Comparison of ENCODE assay signal across 1 cellular context in the genomic region with DNA sequence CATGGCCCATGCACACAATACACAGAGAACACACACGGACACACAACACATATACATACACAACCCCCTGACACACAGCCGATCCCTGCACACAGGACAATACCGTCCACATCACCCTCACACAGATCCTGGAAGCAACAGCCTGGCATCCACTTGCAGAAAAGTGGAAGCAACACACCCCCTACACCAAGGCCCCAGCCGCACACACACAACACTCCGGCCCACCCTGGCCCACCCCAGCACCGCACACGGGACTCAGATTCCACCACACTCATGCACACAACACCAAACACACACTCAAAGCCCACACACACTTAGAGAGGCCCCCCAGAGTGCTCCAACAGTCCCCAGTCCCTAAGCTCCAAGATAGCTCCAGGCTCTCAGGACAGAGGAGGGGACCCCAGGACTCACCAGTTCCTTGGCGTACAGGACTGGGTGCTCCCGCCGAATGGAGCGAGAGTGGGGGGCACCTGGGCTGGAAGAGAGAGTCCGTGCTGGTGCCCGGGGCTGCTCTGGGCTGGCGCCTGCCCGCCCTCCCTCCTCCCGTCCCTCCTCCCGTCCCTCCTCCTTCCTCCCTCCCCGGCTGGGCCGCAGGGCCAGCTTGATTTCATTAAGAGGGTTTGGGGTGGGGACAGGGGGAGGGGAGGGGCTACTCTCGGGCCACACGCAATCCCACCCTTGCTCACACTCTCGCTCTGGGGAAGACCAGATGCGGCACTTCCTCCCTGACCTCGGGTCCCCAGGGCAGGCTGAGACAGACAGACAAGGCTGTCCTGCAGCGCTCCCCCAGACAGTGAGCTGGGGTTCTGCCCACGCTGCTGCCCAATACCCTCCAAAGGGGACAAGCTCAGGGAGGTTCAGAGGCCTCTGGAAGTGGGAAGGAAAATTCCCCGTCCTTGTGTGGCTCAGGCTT.
TF ChIP-seq lines count a peak whose summit lies in the region.

A gene with protein sequence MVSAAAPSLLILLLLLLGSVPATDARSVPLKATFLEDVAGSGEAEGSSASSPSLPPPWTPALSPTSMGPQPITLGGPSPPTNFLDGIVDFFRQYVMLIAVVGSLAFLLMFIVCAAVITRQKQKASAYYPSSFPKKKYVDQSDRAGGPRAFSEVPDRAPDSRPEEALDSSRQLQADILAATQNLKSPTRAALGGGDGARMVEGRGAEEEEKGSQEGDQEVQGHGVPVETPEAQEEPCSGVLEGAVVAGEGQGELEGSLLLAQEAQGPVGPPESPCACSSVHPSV (minus strand): TSS at position 526 of the 913 bp plus-strand sequence. CDS start 5,701 bp downstream, outside the sequence.

TF ChIP-seq in SK-N-SH treated with all-trans-retinoic acid at 6 μM for 48 hours, 23 proteins besides CTCF, POLR2A, EP300 and RAD21 (continued from another document):
- TF ChIP-seq PATZ1 (CRISPR knock-in tag; IDR thresholded peaks at IDR 0.05; ENCODE audit: borderline replicate concordance) = no peak
- TF ChIP-seq ZFP30 (CRISPR knock-in tag; IDR thresholded peaks at IDR 0.05) = no peak
- TF ChIP-seq ZNF70 (CRISPR knock-in tag; IDR thresholded peaks at IDR 0.05) = no peak
- TF ChIP-seq ZC3H10 (CRISPR knock-in tag; IDR thresholded peaks at IDR 0.05) = no peak
- TF ChIP-seq ZNF565 (CRISPR knock-in tag; conservative IDR thresholded peaks at IDR 0.05; ENCODE audit: low read depth) = no peak
- no peak for TF ChIP-seq CREB5 (CRISPR knock-in tag; IDR thresholded peaks at IDR 0.05; ENCODE audit: low read depth)
- TF ChIP-seq, protein P1, sequence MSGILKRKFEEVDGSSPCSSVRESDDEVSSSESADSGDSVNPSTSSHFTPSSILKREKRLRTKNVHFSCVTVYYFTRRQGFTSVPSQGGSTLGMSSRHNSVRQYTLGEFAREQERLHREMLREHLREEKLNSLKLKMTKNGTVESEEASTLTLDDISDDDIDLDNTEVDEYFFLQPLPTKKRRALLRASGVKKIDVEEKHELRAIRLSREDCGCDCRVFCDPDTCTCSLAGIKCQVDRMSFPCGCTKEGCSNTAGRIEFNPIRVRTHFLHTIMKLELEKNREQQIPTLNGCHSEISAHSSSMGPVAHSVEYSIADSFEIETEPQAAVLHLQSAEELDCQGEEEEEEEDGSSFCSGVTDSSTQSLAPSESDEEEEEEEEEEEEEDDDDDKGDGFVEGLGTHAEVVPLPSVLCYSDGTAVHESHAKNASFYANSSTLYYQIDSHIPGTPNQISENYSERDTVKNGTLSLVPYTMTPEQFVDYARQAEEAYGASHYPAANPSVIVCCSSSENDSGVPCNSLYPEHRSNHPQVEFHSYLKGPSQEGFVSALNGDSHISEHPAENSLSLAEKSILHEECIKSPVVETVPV (CRISPR knock-in tag; IDR thresholded peaks at IDR 0.05) = no peak
- TF ChIP-seq SNAI2 (CRISPR knock-in tag; IDR thresholded peaks at IDR 0.05) = no peak
- no peak for TF ChIP-seq TCF4 (CRISPR knock-in tag; IDR thresholded peaks at IDR 0.05; ENCODE audit: borderline replicate concordance)
- no peak for TF ChIP-seq ZFP3 (CRISPR knock-in tag; IDR thresholded peaks at IDR 0.05)
- no peak for TF ChIP-seq ESRRG (CRISPR knock-in tag; IDR thresholded peaks at IDR 0.05)
